In the genomic region with DNA sequence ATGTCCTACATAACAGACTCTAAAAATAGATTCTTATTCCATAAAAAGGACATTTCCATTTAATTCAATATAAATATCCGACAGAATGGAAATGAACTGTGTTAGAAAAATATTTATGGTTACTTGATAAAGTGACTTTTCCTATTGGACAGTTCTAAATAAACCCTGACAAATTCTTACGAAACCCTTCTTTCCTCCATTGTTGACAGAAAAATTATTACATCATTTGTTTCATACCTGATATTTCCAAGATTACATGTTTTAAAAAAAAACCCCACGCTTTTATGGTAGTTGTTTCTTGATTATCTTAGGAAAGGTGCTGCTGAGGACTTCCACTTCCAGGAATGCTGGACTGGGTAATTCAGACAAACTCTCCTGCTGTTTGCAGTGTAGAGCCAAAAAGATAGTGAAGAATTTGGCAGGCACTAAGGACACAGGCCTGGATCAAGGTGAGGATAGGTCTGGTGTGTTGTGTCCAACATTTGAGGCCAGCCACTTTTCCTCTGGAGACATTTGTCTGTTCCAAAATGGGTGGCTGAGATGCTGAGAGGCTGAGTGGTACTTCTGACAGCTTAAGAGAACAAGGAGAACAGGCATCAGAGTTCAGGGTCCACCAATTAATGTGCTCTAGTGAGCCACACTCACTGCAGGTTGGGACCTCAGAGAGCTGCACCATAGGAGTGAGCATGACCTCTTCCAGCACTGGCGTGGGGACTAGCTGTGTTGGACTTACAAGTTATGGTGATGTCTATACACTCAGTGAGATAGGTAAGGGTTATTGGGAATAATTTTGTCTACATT, we compare ENCODE assay signal across 27 cellular contexts. TPM values are rescaled to one million over a fixed set of nuclear protein-coding genes. Genes with fewer than 3 reads are reported as not detected.
DNase-seq lines count a peak whose midpoint lies in the region; ATAC-seq and TF ChIP-seq lines count a peak whose summit lies in the region.
"Had no signal": no experiment of that assay in that cellular context is flagged by ENCODE, and none has a peak within 500 bp of the region (broad histone marks: within the 10 kb centered on the region; RNA-seq: fewer than 3 reads in every experiment).

No MANE protein-coding gene starts in this region.

- H3K4me1 Mint-ChIP-seq in endothelial cell (ENCODE audit: unreplicated experiment), result no peaks in the 10 kb centered on the region

- H3K36me3 Mint-ChIP-seq in activated naive CD4-positive, alpha-beta T cell treated with anti-CD3 and anti-CD28 coated beads, Interleukin-2, amount 50 U/mL, for 72 hours, result peaks cover 0 to 6% of the 10 kb centered on the region in 2 donors
- no peaks in the 10 kb centered on the region for H3K36me3 Mint-ChIP-seq in endothelial cell (ENCODE audit: low read depth, unreplicated experiment)

- H3K36me3 ChIP-seq in right atrium auricular region (no peaks in the 10 kb centered on the region), cardiac muscle cell (no peaks in the 10 kb centered on the region), right lobe of liver (no peaks in the 10 kb centered on the region), upper lobe of right lung (no peaks in the 10 kb centered on the region)

- H3K4me3 Mint-ChIP-seq in endothelial cell (ENCODE audit: unreplicated experiment), result no peak overlapping the region
- H3K4me3 Mint-ChIP-seq: activated naive CD8-positive, alpha-beta T cell treated with anti-CD3 and anti-CD28 coated beads, Interleukin-2, amount 50 U/mL, for 24 hours; activated T-cell treated with anti-CD3 and anti-CD28 coated beads, Interleukin-2, amount 50 U/mL, for 24 hours; CD8-positive, alpha-beta T cell had no signal

- TF ChIP-seq POLR2A in right lobe of liver (IDR thresholded peaks at IDR 0.05), result no peak

- H3K4me3 ChIP-seq in right atrium auricular region (no peak overlapping the region), cardiac muscle cell (no peak overlapping the region), right lobe of liver (no peak overlapping the region), upper lobe of right lung (no peak overlapping the region)
- H3K4me3 ChIP-seq: SK-N-MC had no signal

- H3K27me3 ChIP-seq in right atrium auricular region (no peaks in the 10 kb centered on the region), cardiac muscle cell (peaks cover 18% of the 10 kb centered on the region), right lobe of liver (no peaks in the 10 kb centered on the region), upper lobe of right lung (peaks cover 5% of the 10 kb centered on the region)

- no peaks in the 10 kb centered on the region for H3K27me3 Mint-ChIP-seq in endothelial cell (ENCODE audit: unreplicated experiment)
- H3K27me3 Mint-ChIP-seq: activated T-cell treated with anti-CD3 and anti-CD28 coated beads, Interleukin-2, amount 50 U/mL, for 24 hours had no signal

- no peaks in the 10 kb centered on the region for H3K9me3 Mint-ChIP-seq in activated naive CD4-positive, alpha-beta T cell treated with anti-CD3 and anti-CD28 coated beads, Interleukin-2, amount 50 U/mL, for 72 hours
- no peaks in the 10 kb centered on the region for H3K9me3 Mint-ChIP-seq in endothelial cell (ENCODE audit: unreplicated experiment)
- H3K9me3 Mint-ChIP-seq: activated naive CD8-positive, alpha-beta T cell treated with anti-CD3 and anti-CD28 coated beads, Interleukin-2, amount 50 U/mL, for 24 hours; activated T-cell treated with anti-CD3 and anti-CD28 coated beads, Interleukin-2, amount 50 U/mL, for 24 hours; CD8-positive, alpha-beta T cell had no signal

- ATAC-seq in Right ventricle myocardium inferior (peak; percentile 93), right lobe of liver (peak; percentile 77 to 90 (median 82)), upper lobe of right lung (peak; percentile 49)
- no peak for ATAC-seq in activated naive CD4-positive, alpha-beta T cell treated with anti-CD3 and anti-CD28 coated beads, Interleukin-2, amount 50 U/mL, for 72 hours
- ATAC-seq: activated naive CD8-positive, alpha-beta T cell treated with anti-CD3 and anti-CD28 coated beads, Interleukin-2, amount 50 U/mL, for 24 hours; CD8-positive, alpha-beta T cell had no signal

- TF ChIP-seq CTCF in right atrium auricular region (IDR thresholded peaks at IDR 0.05) (no peak), cardiac muscle cell (IDR thresholded peaks at IDR 0.05; ENCODE audit: low read depth, low read length) (no peak), right lobe of liver (IDR thresholded peaks at IDR 0.05) (no peak), upper lobe of right lung (IDR thresholded peaks at IDR 0.05) (no peak), endothelial cell (IDR thresholded peaks at IDR 0.05; ENCODE audit: unreplicated experiment) (no peak)

- H3K9me3 ChIP-seq in right atrium auricular region (no peaks in the 10 kb centered on the region), cardiac muscle cell (ENCODE audit: low read depth) (no peaks in the 10 kb centered on the region), right lobe of liver (no peaks in the 10 kb centered on the region), upper lobe of right lung (no peaks in the 10 kb centered on the region)

- DNase-seq in Right ventricle myocardium inferior (ENCODE audit: missing footprints) (no peak), right atrium auricular region (ENCODE audit: low spot score) (no peak), cardiac muscle cell (ENCODE audit: low read depth in 1 of 2, low spot score in 1 of 2) (no peak), right lobe of liver (no peak), upper lobe of right lung (no peak), LoVo (ENCODE audit: low spot score) (no peak), endothelial cell (ENCODE audit: low spot score) (no peak)
- DNase-seq in activated naive CD4-positive, alpha-beta T cell treated with anti-CD3 and anti-CD28 coated beads, Interleukin-2, amount 50 U/mL, for 72 hours (ENCODE audit: low spot score in 2 of 2), result no peak
- DNase-seq: activated gamma-delta T cell; activated naive CD8-positive, alpha-beta T cell treated with anti-CD3 and anti-CD28 coated beads, Interleukin-2, amount 50 U/mL, for 24 hours; activated T-cell treated with anti-CD3 and anti-CD28 coated beads, Interleukin-2, amount 50 U/mL, for 24 hours; CD8-positive, alpha-beta T cell; KBM-7; mammary epithelial cell; NCI-H1417; NCI-H2081; NCI-H345; NCI-H82; posterior cingulate gyrus; stimulated activated naive CD4-positive, alpha-beta T cell treated with Interleukin-2 at 50 U/mL for 16 hours had no signal

- H3K4me1 ChIP-seq in right atrium auricular region, result peaks cover 0 to under 1% of the 10 kb centered on the region in 2 donors
- peaks cover 14% of the 10 kb centered on the region for H3K4me1 ChIP-seq in cardiac muscle cell (ENCODE audit: low read depth)
- H3K4me1 ChIP-seq in right lobe of liver, result peaks cover 0 to 18% (median 6%) of the 10 kb centered on the region in 4 donors
- H3K4me1 ChIP-seq in upper lobe of right lung, result peaks cover 6% of the 10 kb centered on the region

- intact Hi-C loops in Right ventricle myocardium inferior (cut with DNase I), result no loop called here
- intact Hi-C loops in right lobe of liver (cut with DNase I), result no loop called here
- intact Hi-C loops in upper lobe of right lung (cut with DNase I), result no loop called here

- peak overlapping the region in 1 of 2 donors; percentile 27 for H3K27ac ChIP-seq in right atrium auricular region
- H3K27ac ChIP-seq in cardiac muscle cell, result peak overlapping the region; percentile 24
- H3K27ac ChIP-seq in right lobe of liver, result no peak overlapping the region
- no peak overlapping the region for H3K27ac ChIP-seq in upper lobe of right lung

- H3K27ac Mint-ChIP-seq in activated naive CD4-positive, alpha-beta T cell treated with anti-CD3 and anti-CD28 coated beads, Interleukin-2, amount 50 U/mL, for 72 hours, result no peak overlapping the region
- no peak overlapping the region for H3K27ac Mint-ChIP-seq in endothelial cell (ENCODE audit: unreplicated experiment)
- H3K27ac Mint-ChIP-seq: activated naive CD8-positive, alpha-beta T cell treated with anti-CD3 and anti-CD28 coated beads, Interleukin-2, amount 50 U/mL, for 24 hours; activated T-cell treated with anti-CD3 and anti-CD28 coated beads, Interleukin-2, amount 50 U/mL, for 24 hours; CD8-positive, alpha-beta T cell had no signal

- 39% methylated on average over 3 of the region's 4 CpGs for WGBS in right lobe of liver (ENCODE audit: insufficient coverage, low coverage, low lambda C conversion rate, missing lambda C conversion rate)

RNA-seq across cellular contexts. Expression of a gene that starts 7.0 kb away (rescaled TPM):
- total RNA-seq in Right ventricle myocardium inferior (1.2 TPM), right atrium auricular region (under 1 TPM; 0.07 to 0.35 TPM), cardiac muscle cell (0.21 TPM in 2 replicates), right lobe of liver (under 1 TPM; 0.27 to 0.68 (median 0.37) TPM), upper lobe of right lung (128 TPM), endothelial cell (ENCODE audit: unreplicated experiment) (0.08 TPM)
- 0.29 TPM in 1 of 2 replicates, not detected in the other for polyA plus RNA-seq in cardiac muscle cell
- total RNA-seq in activated naive CD4-positive, alpha-beta T cell treated with anti-CD3 and anti-CD28 coated beads, Interleukin-2, amount 50 U/mL, for 72 hours, result under 1 TPM in 1 of 2 donors, not detected in 1; 0.06 TPM
- total RNA-seq: glomerular endothelial cell; T-helper 2 cell treated with Interferon-gamma antibody and Interleukin-4, amounts not matched to agents 100 ng/mL and 5 ng/mL, for 36 hours had no signal
- polyA plus RNA-seq: neural cell had no signal

RNA-seq across cellular contexts. Expression of a gene that starts 11.4 kb away (rescaled TPM):
- 5.2 TPM for total RNA-seq in Right ventricle myocardium inferior
- total RNA-seq in right atrium auricular region, result 1 to 10 TPM; 3.5 to 4.7 TPM
- total RNA-seq in cardiac muscle cell, result 6.8 and 8.8 TPM in 2 replicates
- 3.8 and 4.3 TPM in 2 replicates for polyA plus RNA-seq in cardiac muscle cell
- 1 to 10 TPM; 3.0 to 4.8 (median 3.5) TPM for total RNA-seq in right lobe of liver
- 7.0 TPM for total RNA-seq in upper lobe of right lung
- total RNA-seq in activated naive CD4-positive, alpha-beta T cell treated with anti-CD3 and anti-CD28 coated beads, Interleukin-2, amount 50 U/mL, for 72 hours, result 10 to 100 TPM in 1 of 2 donors, 1 to 10 TPM in 1; 6.6 to 23.4 TPM
- 9.0 TPM for total RNA-seq in endothelial cell (ENCODE audit: unreplicated experiment)

RNA-seq across cellular contexts. Expression of a gene that starts 13.5 kb away (rescaled TPM):
- total RNA-seq in Right ventricle myocardium inferior, result 68.2 TPM
- total RNA-seq in right atrium auricular region, result 10 to 100 TPM; 11.8 to 27.5 TPM
- 3.6 and 5.7 TPM in 2 replicates for total RNA-seq in cardiac muscle cell
- 3.6 and 6.0 TPM in 2 replicates for polyA plus RNA-seq in cardiac muscle cell
- total RNA-seq in right lobe of liver, result 1 to 10 TPM; 2.9 to 6.1 (median 5.1) TPM
- 49.9 TPM for total RNA-seq in upper lobe of right lung
- 1 to 10 TPM; 3.8 to 6.9 TPM for total RNA-seq in activated naive CD4-positive, alpha-beta T cell treated with anti-CD3 and anti-CD28 coated beads, Interleukin-2, amount 50 U/mL, for 72 hours
- total RNA-seq in endothelial cell (ENCODE audit: unreplicated experiment), result 8.9 TPM

RNA-seq across cellular contexts. Expression of a gene that starts 49.1 kb away (rescaled TPM):
- not detected for total RNA-seq in Right ventricle myocardium inferior
- not detected for total RNA-seq in right atrium auricular region
- total RNA-seq in cardiac muscle cell, result not detected in 2 replicates
- polyA plus RNA-seq in cardiac muscle cell, result not detected in 2 replicates
- total RNA-seq in right lobe of liver, result 100 to 1,000 TPM; 156 to 328 (median 226) TPM
- 6.6 TPM for total RNA-seq in upper lobe of right lung
- total RNA-seq in activated naive CD4-positive, alpha-beta T cell treated with anti-CD3 and anti-CD28 coated beads, Interleukin-2, amount 50 U/mL, for 72 hours, result 1 to 10 TPM; 8.3 to 8.9 TPM
- 6.6 TPM for total RNA-seq in endothelial cell (ENCODE audit: unreplicated experiment)
- total RNA-seq: glomerular endothelial cell, H1, mammary epithelial cell, RPMI7951 had no signal
- polyA plus RNA-seq: H1, keratinocyte, mammary epithelial cell, neural cell had no signal

Comparison
In these comparisons a context has a peak if more than half of its experiments do, and no peak if none do; other contexts are left out.
1. ATAC-seq: peak in Right ventricle myocardium inferior (single experiment), right lobe of liver (4 of 4) and upper lobe of right lung (single experiment); none in activated naive CD4-positive, alpha-beta T cell treated with anti-CD3 and anti-CD28 coated beads, Interleukin-2, amount 50 U/mL, for 72 hours (0 of 2).
2. RNA of a gene that starts 7.0 kb away (total RNA-seq): 128 TPM in upper lobe of right lung (single experiment); 1.2 TPM in Right ventricle myocardium inferior (single experiment), 0.27 to 0.68 TPM in right lobe of liver, 0.07 to 0.35 TPM in right atrium auricular region, 0.21 TPM in cardiac muscle cell, 0.08 TPM in endothelial cell (single experiment) and 0.06 TPM in activated naive CD4-positive, alpha-beta T cell treated with anti-CD3 and anti-CD28 coated beads, Interleukin-2, amount 50 U/mL, for 72 hours; every median in the first group is over 10 times any median in the second.